22 cellular contexts compared by ENCODE assay signal in genomic region chr2:182732736-182733135, GRCh38.
"Had no signal": no experiment of that assay in that cellular context is flagged by ENCODE, and none has a peak within 500 bp of the region (broad histone marks: within the 10 kb centered on the region; RNA-seq: fewer than 3 reads in every experiment).

No MANE protein-coding gene starts in this region.

- H3K27ac ChIP-seq: KMS-11, RWPE1 had no signal

- FAIRE-seq: K562 had no signal

- H3K27me3 Mint-ChIP-seq: IgD-negative memory B cell had no signal

- H3K9me3 Mint-ChIP-seq: IgD-negative memory B cell had no signal

- DNase-seq: Kasumi-1; MM.1S; NCI-H1092 treated with DMSO at 0.1 percent for 48 hours; NCI-H1436 treated with DMSO at 0.1 percent for 48 hours; NCI-H1694; NCI-H187 treated with DMSO at 0.1 percent for 48 hours; NCI-H2029 treated with DMSO at 0.1 percent for 48 hours; NCI-H2171 treated with DMSO at 0.1 percent for 48 hours; NCI-H345; NCI-H524; NCI-H526 treated with DMSO at 0.1 percent for 48 hours; NCI-H748 treated with DMSO at 0.1 percent for 48 hours; NK-92 treated with Interleukin-12 subunit alpha and Interleukin-12 subunit beta, amount 100 ng/mL, for 24 hours; PC-3; SHP77; SK-N-SH; SW 1271 had no signal

- H3K4me3 ChIP-seq: K562 had no signal

- H3K9me3 ChIP-seq: SK-N-SH had no signal

- ATAC-seq: K562, Panc1, PC-3 had no signal

- H3K4me3 Mint-ChIP-seq: IgD-negative memory B cell had no signal
